Comparison of ENCODE assay signal across 9 cellular contexts in the genomic region with DNA sequence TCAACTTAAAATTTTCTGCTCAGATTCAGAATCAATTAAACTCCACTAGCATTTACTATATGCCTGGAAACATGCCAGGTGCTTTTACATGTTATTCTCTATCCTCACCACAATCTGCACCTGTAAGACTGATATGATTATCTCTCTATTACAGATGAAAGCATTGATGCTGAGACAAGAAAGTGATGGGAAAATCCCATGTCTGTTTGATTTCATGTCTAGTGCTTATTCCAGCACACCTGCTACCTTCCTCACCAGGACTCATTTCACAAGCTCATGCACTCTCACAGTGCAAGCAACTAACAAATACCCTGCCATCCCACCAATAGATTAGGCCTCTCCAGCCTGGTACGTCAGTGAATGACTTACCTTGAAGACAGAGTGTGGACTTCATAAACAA. TPM values are rescaled to one million over a fixed set of nuclear protein-coding genes. Genes with fewer than 3 reads are reported as not detected.
DNase-seq lines count a peak whose midpoint lies in the region; ATAC-seq and TF ChIP-seq lines count a peak whose summit lies in the region.
"Had no signal": no experiment of that assay in that cellular context is flagged by ENCODE, and none has a peak within 500 bp of the region (broad histone marks: within the 10 kb centered on the region; RNA-seq: fewer than 3 reads in every experiment).

No MANE protein-coding gene starts in this region.

- intact Hi-C loops in activated T-helper 1 cell treated with anti-CD3 and anti-CD28 coated beads, Interleukin-12 subunit alpha, Interleukin-12 subunit beta, Interleukin-2, Interleukin-4 antibody, amounts not matched to agents 30 ng/mL and 10 ng/mL and 1 ng/mL, durations not matched to agents 14 hours and 24 hours and 36 hours (cut with micrococcal nuclease), result loop anchor here (1.0 kb wide), 3 partner anchors 23 to 930 kb away; no protein-coding TSS in a partner anchor
- intact Hi-C loops in posterior vena cava (cut with DNase I), result no loop called here

- DNase-seq in GM10266 (ENCODE audit: extremely low spot score) (peak; percentile 47), posterior vena cava (ENCODE audit: low spot score) (no peak), NCI-H748 (lab: John Stamatoyannopoulos, UW; ENCODE audit: unreplicated experiment) (no peak), C1 segment of cervical spinal cord (lab: John Stamatoyannopoulos, UW) (no peak)
- DNase-seq in activated T-helper 1 cell treated with anti-CD3 and anti-CD28 coated beads, Interleukin-12 subunit alpha, Interleukin-12 subunit beta, Interleukin-2, Interleukin-4 antibody, amounts not matched to agents 30 ng/mL and 10 ng/mL and 1 ng/mL, durations not matched to agents 14 hours and 24 hours and 36 hours (ENCODE audit: low spot score), result no peak

- H3K27me3 Mint-ChIP-seq in activated T-helper 1 cell treated with anti-CD3 and anti-CD28 coated beads, Interleukin-12 subunit alpha, Interleukin-12 subunit beta, Interleukin-2, Interleukin-4 antibody, amounts not matched to agents 30 ng/mL and 10 ng/mL and 1 ng/mL, durations not matched to agents 14 hours and 24 hours and 36 hours (ENCODE audit: insufficient read depth), result peaks cover 1% of the 10 kb centered on the region

- peaks cover 7% of the 10 kb centered on the region for H3K9me3 Mint-ChIP-seq in activated T-helper 1 cell treated with anti-CD3 and anti-CD28 coated beads, Interleukin-12 subunit alpha, Interleukin-12 subunit beta, Interleukin-2, Interleukin-4 antibody, amounts not matched to agents 30 ng/mL and 10 ng/mL and 1 ng/mL, durations not matched to agents 14 hours and 24 hours and 36 hours
- H3K9me3 Mint-ChIP-seq: nephron had no signal

- peak overlapping the region; percentile 16 for H3K27ac Mint-ChIP-seq in activated T-helper 1 cell treated with anti-CD3 and anti-CD28 coated beads, Interleukin-12 subunit alpha, Interleukin-12 subunit beta, Interleukin-2, Interleukin-4 antibody, amounts not matched to agents 30 ng/mL and 10 ng/mL and 1 ng/mL, durations not matched to agents 14 hours and 24 hours and 36 hours
- H3K27ac Mint-ChIP-seq: nephron had no signal

- H3K4me3 Mint-ChIP-seq in activated T-helper 1 cell treated with anti-CD3 and anti-CD28 coated beads, Interleukin-12 subunit alpha, Interleukin-12 subunit beta, Interleukin-2, Interleukin-4 antibody, amounts not matched to agents 30 ng/mL and 10 ng/mL and 1 ng/mL, durations not matched to agents 14 hours and 24 hours and 36 hours, result peak overlapping the region; percentile 12
- H3K4me3 Mint-ChIP-seq: nephron had no signal

- ATAC-seq in GM19463 (IDR thresholded peaks at IDR 0.05; ENCODE audit: unreplicated experiment) (peak; percentile 53), HG03432 (IDR thresholded peaks at IDR 0.05; ENCODE audit: unreplicated experiment) (peak; percentile 74), GM19455 (IDR thresholded peaks at IDR 0.05; ENCODE audit: unreplicated experiment) (no peak)

- H3K4me1 Mint-ChIP-seq in activated T-helper 1 cell treated with anti-CD3 and anti-CD28 coated beads, Interleukin-12 subunit alpha, Interleukin-12 subunit beta, Interleukin-2, Interleukin-4 antibody, amounts not matched to agents 30 ng/mL and 10 ng/mL and 1 ng/mL, durations not matched to agents 14 hours and 24 hours and 36 hours (ENCODE audit: low read depth), result peaks cover 56% of the 10 kb centered on the region
- H3K4me1 Mint-ChIP-seq: nephron had no signal

- peaks cover 14% of the 10 kb centered on the region for H3K36me3 Mint-ChIP-seq in activated T-helper 1 cell treated with anti-CD3 and anti-CD28 coated beads, Interleukin-12 subunit alpha, Interleukin-12 subunit beta, Interleukin-2, Interleukin-4 antibody, amounts not matched to agents 30 ng/mL and 10 ng/mL and 1 ng/mL, durations not matched to agents 14 hours and 24 hours and 36 hours (ENCODE audit: low read depth)

- no peak for TF ChIP-seq CTCF in GM10266 (IDR thresholded peaks at IDR 0.05; ENCODE audit: control insufficient read depth, insufficient read depth, low read depth, missing control alignments)

RNA-seq across cellular contexts. Expression of a gene that starts 25.0 kb away (rescaled TPM):
- 38.8 and 42.1 TPM in 2 replicates for total RNA-seq in activated T-helper 1 cell treated with anti-CD3 and anti-CD28 coated beads, Interleukin-12 subunit alpha, Interleukin-12 subunit beta, Interleukin-2, Interleukin-4 antibody, amounts not matched to agents 30 ng/mL and 10 ng/mL and 1 ng/mL, durations not matched to agents 14 hours and 24 hours and 36 hours
- 100 to 1,000 TPM in 1 of 2 donors, 10 to 100 TPM in 1; 87.7 to 143 TPM for total RNA-seq in posterior vena cava
